In genomic region chr10:103180491-103180890, GRCh38 we compare ENCODE assay signal across 27 cellular contexts. TPM values are rescaled to one million over a fixed set of nuclear protein-coding genes. Genes with fewer than 3 reads are reported as not detected.
DNase-seq lines count a peak whose midpoint lies in the region; ATAC-seq, FAIRE-seq and TF ChIP-seq lines count a peak whose summit lies in the region.
"Had no signal": no experiment of that assay in that cellular context is flagged by ENCODE, and none has a peak within 500 bp of the region (broad histone marks: within the 10 kb centered on the region; RNA-seq: fewer than 3 reads in every experiment).

No MANE protein-coding gene starts in this region.

- BruUV-seq in Panc1 (replicated peaks; lab: Mats Ljungman, UMichigan), result TSS peak; percentile 1

- no peak overlapping the region for H3K27ac ChIP-seq in CD4-positive, CD25-positive, alpha-beta regulatory T cell (ENCODE audit: insufficient read depth, low read length, poor library complexity, severe bottlenecking)
- H3K27ac ChIP-seq in Panc1 (ENCODE audit: low read length), result peak overlapping the region; percentile 62; the same call in 1 of the 2 replicates
- H3K27ac ChIP-seq: testis, vagina, VCaP had no signal

- POLR2A ChIA-PET in Panc1 (lab: Charles Lee) (interaction anchor here (0.8 kb wide), 1 partner anchor 12 kb away, joined by 5 read pairs; no protein-coding TSS in a partner anchor), GM10248 (lab: Yijun Ruan, JAX) (no interaction called here)

- intact Hi-C loops in Panc1 (cut with micrococcal nuclease; ENCODE audit: unreplicated experiment), result no loop called here

- no peak for DNase-seq in CD4-positive, CD25-positive, alpha-beta regulatory T cell
- no peak for DNase-seq in GM12891 (ENCODE audit: insufficient read length, low spot score)
- DNase-seq in Panc1 (ENCODE audit: low read depth, low spot score), result no peak
- no peak for DNase-seq in naive B cell
- no peak for DNase-seq in cerebellar cortex (ENCODE audit: low spot score)
- no peak for DNase-seq in NOMO-1 treated with dmso at 0.1 percent for 144 hours (lab: John Stamatoyannopoulos, UW; ENCODE audit: unreplicated experiment)
- no peak for DNase-seq in NOMO-1 treated with DMSO at 0.1 percent for 48 hours (lab: John Stamatoyannopoulos, UW; ENCODE audit: unreplicated experiment)
- DNase-seq in GM10248 (ENCODE audit: extremely low spot score), result no peak
- DNase-seq: activated CD4-positive, alpha-beta T cell treated with anti-CD3 and anti-CD28 coated beads, Interleukin-2, amount 50 U/mL, for 48 hours; activated naive CD4-positive, alpha-beta T cell treated with anti-CD3 and anti-CD28 coated beads, Interleukin-2, amount 50 U/mL, for 16 hours; amygdala; effector memory CD8-positive, alpha-beta T cell; EL; foreskin fibroblast; GOT3; midbrain; natural killer cell; NCI-H1436 treated with DMSO at 0.1 percent for 48 hours; NCI-H446; SHP77; stimulated activated naive CD8-positive, alpha-beta T cell treated with anti-CD3 and anti-CD28 coated beads, Interleukin-15, Interleukin-2, amounts not matched to agents 100 U/mL and 50 U/mL, for 24 hours; T-helper 9 cell; testis had no signal

- peaks cover 15% of the 10 kb centered on the region for H3K4me1 ChIP-seq in CD4-positive, CD25-positive, alpha-beta regulatory T cell (ENCODE audit: control insufficient read depth, insufficient read depth, low read length, poor library complexity, severe bottlenecking)
- H3K4me1 ChIP-seq in Panc1 (ENCODE audit: control insufficient read depth, insufficient read depth, low read length), result peaks cover 49% of the 10 kb centered on the region

- H3K9me3 ChIP-seq in CD4-positive, CD25-positive, alpha-beta regulatory T cell (ENCODE audit: control insufficient read depth in 2 of 2, low read length in 2 of 2), result no peaks in the 10 kb centered on the region
- no peaks in the 10 kb centered on the region for H3K9me3 ChIP-seq in Panc1 (ENCODE audit: control insufficient read depth, insufficient read depth, low read depth, low read length)
- H3K9me3 ChIP-seq: heart right ventricle, testis, vagina had no signal

- no peaks in the 10 kb centered on the region for H3K27me3 ChIP-seq in CD4-positive, CD25-positive, alpha-beta regulatory T cell (ENCODE audit: control insufficient read depth, insufficient read depth, low read length)
- no peaks in the 10 kb centered on the region for H3K27me3 ChIP-seq in Panc1 (ENCODE audit: control insufficient read depth, insufficient read depth, low read length)
- H3K27me3 ChIP-seq: heart right ventricle, testis, vagina had no signal

- H3K36me3 ChIP-seq in CD4-positive, CD25-positive, alpha-beta regulatory T cell (ENCODE audit: control insufficient read depth, insufficient read depth, low read length), result peaks cover 16% of the 10 kb centered on the region
- peaks cover 20% of the 10 kb centered on the region; the same call in 1 of the 2 replicates for H3K36me3 ChIP-seq in Panc1 (ENCODE audit: control insufficient read depth, insufficient read depth, low read length)

- no peak for TF ChIP-seq POLR2A in GM12891 (IDR thresholded peaks at IDR 0.05; ENCODE audit: low read depth, low read length)

- H3K9me3 Mint-ChIP-seq in CD4-positive, CD25-positive, alpha-beta regulatory T cell, result no peaks in the 10 kb centered on the region
- H3K9me3 Mint-ChIP-seq in naive B cell, result no peaks in the 10 kb centered on the region
- H3K9me3 Mint-ChIP-seq: effector memory CD8-positive, alpha-beta T cell; natural killer cell had no signal

- peak overlapping the region in 3 of 4 donors; percentile 35 to 74 (median 36) for H3K4me3 Mint-ChIP-seq in CD4-positive, CD25-positive, alpha-beta regulatory T cell
- peak overlapping the region in 6 of 8 donors; percentile 10 to 90 (median 55) for H3K4me3 Mint-ChIP-seq in naive B cell
- H3K4me3 Mint-ChIP-seq: effector memory CD8-positive, alpha-beta T cell had no signal

- peaks cover 31 to 60% (median 44%) of the 10 kb centered on the region in 4 donors for H3K4me1 Mint-ChIP-seq in CD4-positive, CD25-positive, alpha-beta regulatory T cell
- H3K4me1 Mint-ChIP-seq in naive B cell, result peaks cover 27 to 73% (median 50%) of the 10 kb centered on the region in 3 donors

- no peak overlapping the region for H3K4me3 ChIP-seq in CD4-positive, CD25-positive, alpha-beta regulatory T cell (ENCODE audit: low read depth, low read length)
- H3K4me3 ChIP-seq in Panc1 (ENCODE audit: low read depth in 2 of 2, low read length in 2 of 2), result no peak overlapping the region
- H3K4me3 ChIP-seq: heart right ventricle, testis, vagina had no signal

- peak overlapping the region in 1 of 3 donors; percentile 22 for H3K27ac Mint-ChIP-seq in CD4-positive, CD25-positive, alpha-beta regulatory T cell
- peak overlapping the region in 2 of 6 donors; percentile 89 to 95 for H3K27ac Mint-ChIP-seq in naive B cell

- TF ChIP-seq CTCF in Panc1 (IDR thresholded peaks at IDR 0.05) (no peak), GM10248 (IDR thresholded peaks at IDR 0.05; ENCODE audit: control extremely low read depth, extremely low read depth, low read depth, missing control alignments) (no peak)

- no peak for ATAC-seq in CD4-positive, CD25-positive, alpha-beta regulatory T cell (ENCODE audit: low read depth in 2 of 2)
- no peak for ATAC-seq in Panc1
- no peak for ATAC-seq in naive B cell (ENCODE audit: low read depth in 2 of 2)
- ATAC-seq: esophagus mucosa had no signal

- in situ Hi-C loops in Panc1 (cut with HindIII; ENCODE audit: low pct_unique_long_range_greater_than_20kb, low sequenced_read_pairs), result no loop called here

- FAIRE-seq in GM12891 (lab: Jason Lieb, UNC), result peak; percentile 58

- H3K36me3 Mint-ChIP-seq in CD4-positive, CD25-positive, alpha-beta regulatory T cell, result peaks cover 13% of the 10 kb centered on the region
- peaks cover 0 to 4% of the 10 kb centered on the region in 2 donors for H3K36me3 Mint-ChIP-seq in naive B cell
- H3K36me3 Mint-ChIP-seq: natural killer cell had no signal

- no peaks in the 10 kb centered on the region for H3K27me3 Mint-ChIP-seq in CD4-positive, CD25-positive, alpha-beta regulatory T cell
- no peaks in the 10 kb centered on the region for H3K27me3 Mint-ChIP-seq in naive B cell
- H3K27me3 Mint-ChIP-seq: effector memory CD8-positive, alpha-beta T cell had no signal

- CTCF ChIA-PET in Panc1 (lab: Charles Lee) (no interaction called here), GM10248 (lab: Yijun Ruan, JAX) (interaction anchor here (0.9 to 2.7 kb wide), 3 partner anchors 11 to 468 kb away, joined by 3 to 8 read pairs (median 5); partner anchors contain the start of gene RPEL1)

TF ChIP-seq in GM12891, 5 proteins besides CTCF, POLR2A, EP300 and RAD21:
- TF ChIP-seq TAF1 (IDR thresholded peaks at IDR 0.05; ENCODE audit: low read depth, low read length) (no peak), POU2F2 (IDR thresholded peaks at IDR 0.05; ENCODE audit: low read depth, low read length) (no peak), POLR2AphosphoS5 (IDR thresholded peaks at IDR 0.05; ENCODE audit: low read depth, low read length) (no peak), PAX5 (IDR thresholded peaks at IDR 0.05; ENCODE audit: insufficient read depth, low read length, severe bottlenecking) (no peak), SPI1 (IDR thresholded peaks at IDR 0.05; ENCODE audit: low read depth, low read length) (no peak)
TF ChIP-seq in GM12891: peak in this region for 0.

RNA-seq across cellular contexts. Expression of gene NT5C2, which starts 12.6 kb away (rescaled TPM):
- 59.6 TPM for total RNA-seq in CD4-positive, CD25-positive, alpha-beta regulatory T cell
- polyA plus RNA-seq in CD4-positive, CD25-positive, alpha-beta regulatory T cell, result 10 to 100 TPM; 52.4 to 58.6 (median 56.8) TPM
- polyA plus RNA-seq in GM12891 (2012; ENCODE audit: low read depth, missing spikeins), result 28.2 TPM
- 150 TPM for total RNA-seq in Panc1 (2021; ENCODE audit: unreplicated experiment)
- polyA plus RNA-seq in Panc1 (2012; ENCODE audit: insufficient read length), result 85.3 TPM
- 10 to 100 TPM; 49.2 to 68.2 (median 61.9) TPM for polyA plus RNA-seq in naive B cell (ENCODE audit: low read depth in 6 of 6)
